In genomic region chr20:45890997-45891983, GRCh38 we compare ENCODE assay signal across 8 cellular contexts. TPM values are rescaled to one million over a fixed set of nuclear protein-coding genes. Genes with fewer than 3 reads are reported as not detected.
DNase-seq lines count a peak whose midpoint lies in the region; ATAC-seq lines count a peak whose summit lies in the region.

Gene CTSA (plus strand): TSS chr20:45891335. CDS start chr20:45891569, 234 bp downstream.
Gene NEURL2 (minus strand): TSS chr20:45891208. CDS start chr20:45890991, 217 bp downstream.

- DNase-seq in A172 (ENCODE audit: low spot score) (peak; percentile 87), NCI-H2196 (lab: John Stamatoyannopoulos, UW; ENCODE audit: unreplicated experiment) (peak; percentile 85), islet precursor cell (peak; percentile 93)
- DNase-seq in activated CD4-positive, CD25-positive, alpha-beta regulatory T cell treated with anti-CD3 and anti-CD28 coated beads, Interleukin-2, amount 50 U/mL, for 16 hours (ENCODE audit: low read depth, low spot score), result peak; percentile 65
- DNase-seq in central memory CD4-positive, alpha-beta T cell, result peak; percentile 81
- DNase-seq in stimulated activated CD4-positive, alpha-beta T cell treated with anti-CD3 and anti-CD28 coated beads, Interleukin-12 subunit alpha, Interleukin-12 subunit beta, amount 100 ng/mL, for 4 hours, result peak; percentile 85

- ATAC-seq in GM18520 (IDR thresholded peaks at IDR 0.05; ENCODE audit: unreplicated experiment), result peak; percentile 66
- ATAC-seq in HG03064 (IDR thresholded peaks at IDR 0.05; ENCODE audit: low read depth, unreplicated experiment), result peak; percentile 71

RNA-seq across cellular contexts. Expression of gene CTSA, which starts in this region (rescaled TPM):
- total RNA-seq in A172 (2014; rRNA removed; shearing (Covaris generic)), result 114 and 142 TPM in 2 replicates

RNA-seq across cellular contexts. Expression of gene NEURL2, which starts in this region (rescaled TPM):
- 2.5 and 3.1 TPM in 2 replicates for total RNA-seq in A172 (2014; rRNA removed; shearing (Covaris generic))

Comparison
In these comparisons a context has a peak if more than half of its experiments do, and no peak if none do; other contexts are left out.
1. Peak in every context shown above with its lines: DNase-seq and ATAC-seq.